ENCODE assay signal across 8 cellular contexts in the genomic region with DNA sequence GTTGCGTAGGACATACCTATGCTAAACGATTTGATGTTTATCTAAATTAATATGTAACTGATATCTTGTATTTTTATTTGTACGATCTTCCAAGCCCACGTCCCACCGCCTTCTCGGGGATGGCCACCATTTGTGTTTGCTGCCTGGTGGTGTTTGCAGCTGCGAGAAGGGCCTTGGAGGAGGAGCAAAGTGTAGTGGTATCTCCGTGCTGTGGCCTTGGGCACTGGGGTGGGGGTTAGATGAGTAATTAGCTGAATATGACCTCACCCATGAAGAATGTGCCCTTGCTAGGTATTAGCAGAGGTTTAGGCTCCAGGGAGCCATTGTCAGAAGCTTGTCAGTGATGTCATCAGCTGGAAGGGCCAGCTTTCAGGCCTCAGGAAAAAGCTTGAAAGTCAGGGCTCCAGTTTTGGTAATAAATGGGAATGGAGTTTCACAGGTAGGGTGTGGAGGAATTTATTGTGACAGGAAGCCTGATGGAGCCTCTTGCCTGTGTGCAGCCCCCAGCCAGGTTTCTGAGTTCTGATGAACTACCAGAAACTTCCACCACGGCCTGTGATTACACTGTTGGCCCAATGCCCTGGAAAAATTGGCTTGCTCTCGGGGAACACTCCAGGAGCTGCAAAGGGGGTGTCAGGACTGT. TPM values are rescaled to one million over a fixed set of nuclear protein-coding genes. Genes with fewer than 3 reads are reported as not detected.
DNase-seq lines count a peak whose midpoint lies in the region; ATAC-seq and TF ChIP-seq lines count a peak whose summit lies in the region.

No MANE protein-coding gene starts in this region.

- H3K36me3 Mint-ChIP-seq in GM23338 (ENCODE audit: low read depth) = no peaks in the 10 kb centered on the region

- H3K4me1 ChIP-seq in GM23338 (ENCODE audit: insufficient read depth) (peaks cover 43% of the 10 kb centered on the region), heart left ventricle (peaks cover 0 to 84% (median 56%) of the 10 kb centered on the region in 12 donors), prostate gland (replicated peaks) (peaks cover 15% of the 10 kb centered on the region)

- no peaks in the 10 kb centered on the region for H3K9me2 ChIP-seq in GM23338 (ENCODE audit: insufficient read depth)

- no peaks in the 10 kb centered on the region for H3K9me3 ChIP-seq in heart left ventricle
- no peaks in the 10 kb centered on the region for H3K9me3 ChIP-seq in prostate gland

- H3K4me3 Mint-ChIP-seq in GM23338 = peak overlapping the region; percentile 3; the same call in 1 of the 3 replicates

- H3K4me2 ChIP-seq in GM23338 = peak overlapping the region; percentile 56

- H3K27ac Mint-ChIP-seq in GM23338 = peak overlapping the region; percentile 95

- H3K36me3 ChIP-seq in GM23338 (ENCODE audit: insufficient read depth) = no peaks in the 10 kb centered on the region
- no peaks in the 10 kb centered on the region for H3K36me3 ChIP-seq in heart left ventricle
- H3K36me3 ChIP-seq in prostate gland = no peaks in the 10 kb centered on the region

- H4K20me1 ChIP-seq in GM23338 (replicated peaks; ENCODE audit: insufficient read depth) = peaks cover 8% of the 10 kb centered on the region; the same call in 1 of the 2 replicates

- no peaks in the 10 kb centered on the region for H3K9me3 Mint-ChIP-seq in GM23338

- H3K4me3 ChIP-seq in GM23338 (no peak overlapping the region), heart left ventricle (no peak overlapping the region), prostate gland (no peak overlapping the region)

- H3K27me3 Mint-ChIP-seq in GM23338 (ENCODE audit: insufficient read depth, low read depth, poor library complexity) = peaks cover 16% of the 10 kb centered on the region

- TF ChIP-seq POLR2A in heart left ventricle (IDR thresholded peaks at IDR 0.05) (no peak), prostate gland (IDR thresholded peaks at IDR 0.05) (no peak)

- TF ChIP-seq CTCF in GM23338 (conservative IDR thresholded peaks at IDR 0.05; ENCODE audit: low read depth in 2 of 2) = no peak
- no peak for TF ChIP-seq CTCF in heart left ventricle (IDR thresholded peaks at IDR 0.05)
- TF ChIP-seq CTCF in prostate gland (IDR thresholded peaks at IDR 0.05) = no peak
- no peak for TF ChIP-seq CTCF in GM10266 (IDR thresholded peaks at IDR 0.05; ENCODE audit: control insufficient read depth, insufficient read depth, low read depth, missing control alignments)

- 45 to 51% (median 48%) methylated on average over 10 of the region's 10 CpGs for WGBS in heart left ventricle, 4 donors
- WGBS in prostate gland = 39% methylated on average over 10 of the region's 10 CpGs

- H3K27ac ChIP-seq in GM23338 (ENCODE audit: low read depth) (peak overlapping the region; percentile 88), heart left ventricle (peak overlapping the region; percentile 11 to 87 (median 76)), prostate gland (peak overlapping the region; percentile 62 to 67)

- H3F3A ChIP-seq in GM23338 (replicated peaks; ENCODE audit: low read depth) = no peaks in the 10 kb centered on the region

- intact Hi-C loops in heart left ventricle (cut with DNase I) (loop anchor here in 1 of 10 donors (5.0 kb wide), 1 partner anchor 37 kb away; no protein-coding TSS in a partner anchor), prostate gland (cut with DNase I) (no loop called here)

- H2AFZ ChIP-seq in GM23338 = no peak overlapping the region

- peak; percentile 96 for DNase-seq in GM23338 (ENCODE audit: low spot score)
- peak; percentile 86 to 91 for DNase-seq in SW 1271 (lab: John Stamatoyannopoulos, UW)
- peak in 4 of 5 donors; percentile 51 to 70 (median 68) for DNase-seq in heart left ventricle
- peak; percentile 57 for DNase-seq in prostate gland (ENCODE audit: low spot score)
- no peak for DNase-seq in D341Med (ENCODE audit: low spot score)
- DNase-seq in GM10266 (ENCODE audit: extremely low spot score) = no peak

- no peaks in the 10 kb centered on the region for H3K27me3 ChIP-seq in GM23338 (ENCODE audit: insufficient read depth)
- H3K27me3 ChIP-seq in heart left ventricle = no peaks in the 10 kb centered on the region
- H3K27me3 ChIP-seq in prostate gland (replicated peaks; ENCODE audit: insufficient read depth) = no peaks in the 10 kb centered on the region

- H3K4me1 Mint-ChIP-seq in GM23338 = peaks cover 58% of the 10 kb centered on the region

- H3K79me2 ChIP-seq in GM23338 (replicated peaks; ENCODE audit: insufficient read depth) = peaks cover 97% of the 10 kb centered on the region

- ATAC-seq in GM23338 (peak; percentile 93), heart left ventricle (peak; percentile 63 to 90 (median 74)), HG03196 (IDR thresholded peaks at IDR 0.05; ENCODE audit: unreplicated experiment) (no peak), HG02763 (IDR thresholded peaks at IDR 0.05; ENCODE audit: unreplicated experiment) (no peak)

TF ChIP-seq in GM23338, 12 proteins besides CTCF, POLR2A, EP300 and RAD21:
- TF ChIP-seq ZNF331 (CRISPR knock-in tag; IDR thresholded peaks at IDR 0.05; ENCODE audit: low read depth) (no peak), CREB1 (CRISPR knock-in tag; IDR thresholded peaks at IDR 0.05; ENCODE audit: low read depth) (peak; percentile 83)

RNA-seq across cellular contexts. Expression of gene FLNB, which starts 41.0 kb away (rescaled TPM):
- total RNA-seq in GM23338 (2014; rRNA removed; shearing (Covaris generic)) = 155 and 179 TPM in 2 replicates
- polyA plus RNA-seq in GM23338 (2016; fragmentation: Nextera tagmentation; extraction: Ambion mirVana) (36.5 and 39.7 TPM in 2 replicates), heart left ventricle (10 to 100 TPM; 31.9 to 38.7 TPM)
- total RNA-seq in heart left ventricle (10 to 100 TPM; 30.5 to 75.6 (median 40.6) TPM), prostate gland (100 to 1,000 TPM; 331 to 408 TPM)

Comparison
In these comparisons a context has a peak if more than half of its experiments do, and no peak if none do; other contexts are left out.
1. ATAC-seq: peak in GM23338 (single experiment) and heart left ventricle (4 of 4); none in HG03196 (single experiment) and HG02763 (single experiment).
2. DNase-seq: peak in GM23338 (single experiment), SW 1271 (2 of 2), heart left ventricle (4 of 5) and prostate gland (single experiment); none in D341Med (single experiment) and GM10266 (single experiment).
3. Peak in every context shown above with its lines, with median percentiles within 50 percentile points of each other: H3K27ac ChIP-seq.